Comparison of ENCODE assay signal across 1 cellular context in the genomic region with DNA sequence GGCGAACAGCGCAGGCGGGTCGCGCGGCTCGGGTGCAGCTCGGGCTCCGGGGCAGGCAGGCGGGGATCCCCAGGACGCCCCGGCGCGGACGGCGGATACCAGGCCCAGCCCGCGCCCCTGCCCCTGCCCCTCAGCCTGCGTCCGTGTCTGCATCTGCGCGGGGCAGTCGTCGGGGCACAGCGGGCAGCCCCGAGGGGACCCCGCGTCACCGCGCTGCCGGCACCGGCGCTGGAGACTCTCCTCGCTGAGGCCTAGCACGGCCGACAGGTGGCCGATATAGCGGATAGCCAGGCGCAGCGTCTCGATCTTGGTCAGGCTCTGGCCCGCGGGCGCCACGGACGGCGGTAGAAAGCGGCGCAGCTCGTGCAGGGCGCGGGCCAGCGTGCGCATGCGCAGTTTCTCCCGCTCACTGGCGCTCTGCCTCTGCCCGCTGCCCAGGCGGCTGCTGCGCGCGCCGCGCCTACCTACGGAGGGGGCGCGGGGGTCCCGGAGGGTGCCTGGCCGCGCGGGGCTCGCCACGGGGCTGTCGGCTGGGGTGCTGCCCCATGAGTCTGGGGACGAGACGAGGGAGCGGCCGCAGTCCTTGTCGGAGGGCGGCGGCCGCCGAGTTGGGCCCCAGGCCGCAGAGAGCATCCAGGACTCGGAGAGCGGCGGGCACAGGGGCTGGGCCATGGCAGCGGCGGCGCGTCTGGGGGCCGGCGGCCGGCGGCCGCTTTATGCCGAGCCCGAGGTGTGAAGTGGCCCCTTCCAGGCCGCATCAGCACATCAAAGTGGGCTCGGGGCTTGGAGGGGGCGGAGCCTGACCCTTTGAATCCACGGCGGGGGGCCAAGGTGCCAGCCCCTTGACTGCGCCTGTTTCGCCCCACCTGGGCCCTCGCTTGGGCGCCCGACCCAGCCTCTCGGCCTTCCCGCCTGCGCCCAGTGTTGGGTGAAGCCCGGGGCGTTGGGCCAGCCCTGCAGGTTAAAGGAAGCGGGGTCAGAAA.
A peak's percentile ranks its signal among the peaks of the same experiment; 100 is the strongest.
TF ChIP-seq lines count a peak whose summit lies in the region.

A gene with protein sequence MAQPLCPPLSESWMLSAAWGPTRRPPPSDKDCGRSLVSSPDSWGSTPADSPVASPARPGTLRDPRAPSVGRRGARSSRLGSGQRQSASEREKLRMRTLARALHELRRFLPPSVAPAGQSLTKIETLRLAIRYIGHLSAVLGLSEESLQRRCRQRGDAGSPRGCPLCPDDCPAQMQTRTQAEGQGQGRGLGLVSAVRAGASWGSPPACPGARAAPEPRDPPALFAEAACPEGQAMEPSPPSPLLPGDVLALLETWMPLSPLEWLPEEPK (minus strand): TSS at position 690 of the 983 bp plus-strand sequence. CDS start 18 bp downstream, at position 672.

TF ChIP-seq in GM12878, 131 proteins besides CTCF, POLR2A, EP300 and RAD21 (continued from another document):
- TF ChIP-seq YY1 (IDR thresholded peaks at IDR 0.05; ENCODE audit: low read depth, low read length) = peak; percentile 35; the same call in 1 of the 2 replicates
- no peak for TF ChIP-seq ZNF24 (IDR thresholded peaks at IDR 0.05)
- no peak for TF ChIP-seq FOS (IDR thresholded peaks at IDR 0.05; ENCODE audit: borderline replicate concordance, extremely low read depth, insufficient read length)
- no peak for TF ChIP-seq ASH2L (IDR thresholded peaks at IDR 0.05; ENCODE audit: borderline replicate concordance, low read depth)
- TF ChIP-seq CREB1 (IDR thresholded peaks at IDR 0.05; ENCODE audit: low read depth) = no peak
- TF ChIP-seq BHLHE40 (IDR thresholded peaks at IDR 0.05; ENCODE audit: borderline replicate concordance in 1 of 2, low read depth in 2 of 2, low read length in 1 of 2) = peak; percentile 71 to 95; a peak in 3 of 4 replicates
- peak; percentile 5; the same call in 1 of the 2 replicates for TF ChIP-seq CREM (IDR thresholded peaks at IDR 0.05; ENCODE audit: low read depth)
- TF ChIP-seq RB1 (IDR thresholded peaks at IDR 0.05; ENCODE audit: borderline replicate concordance) = peak; percentile 84; the same call in 1 of the 2 replicates
- no peak for TF ChIP-seq GABPA (IDR thresholded peaks at IDR 0.05; ENCODE audit: low read depth)
- no peak for TF ChIP-seq NFIC (IDR thresholded peaks at IDR 0.05; ENCODE audit: low read depth, low read length)
- TF ChIP-seq, protein P1, sequence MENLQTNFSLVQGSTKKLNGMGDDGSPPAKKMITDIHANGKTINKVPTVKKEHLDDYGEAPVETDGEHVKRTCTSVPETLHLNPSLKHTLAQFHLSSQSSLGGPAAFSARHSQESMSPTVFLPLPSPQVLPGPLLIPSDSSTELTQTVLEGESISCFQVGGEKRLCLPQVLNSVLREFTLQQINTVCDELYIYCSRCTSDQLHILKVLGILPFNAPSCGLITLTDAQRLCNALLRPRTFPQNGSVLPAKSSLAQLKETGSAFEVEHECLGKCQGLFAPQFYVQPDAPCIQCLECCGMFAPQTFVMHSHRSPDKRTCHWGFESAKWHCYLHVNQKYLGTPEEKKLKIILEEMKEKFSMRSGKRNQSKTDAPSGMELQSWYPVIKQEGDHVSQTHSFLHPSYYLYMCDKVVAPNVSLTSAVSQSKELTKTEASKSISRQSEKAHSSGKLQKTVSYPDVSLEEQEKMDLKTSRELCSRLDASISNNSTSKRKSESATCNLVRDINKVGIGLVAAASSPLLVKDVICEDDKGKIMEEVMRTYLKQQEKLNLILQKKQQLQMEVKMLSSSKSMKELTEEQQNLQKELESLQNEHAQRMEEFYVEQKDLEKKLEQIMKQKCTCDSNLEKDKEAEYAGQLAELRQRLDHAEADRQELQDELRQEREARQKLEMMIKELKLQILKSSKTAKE (IDR thresholded peaks at IDR 0.05; ENCODE audit: low read depth, poor library complexity, severe bottlenecking) = no peak
- TF ChIP-seq CHD2 (IDR thresholded peaks at IDR 0.05; ENCODE audit: borderline replicate concordance, low read depth, low read length) = no peak
- TF ChIP-seq BMI1 (IDR thresholded peaks at IDR 0.05; ENCODE audit: borderline replicate concordance) = no peak
